Comparison of ENCODE assay signal across 1 cellular context in the genomic region with DNA sequence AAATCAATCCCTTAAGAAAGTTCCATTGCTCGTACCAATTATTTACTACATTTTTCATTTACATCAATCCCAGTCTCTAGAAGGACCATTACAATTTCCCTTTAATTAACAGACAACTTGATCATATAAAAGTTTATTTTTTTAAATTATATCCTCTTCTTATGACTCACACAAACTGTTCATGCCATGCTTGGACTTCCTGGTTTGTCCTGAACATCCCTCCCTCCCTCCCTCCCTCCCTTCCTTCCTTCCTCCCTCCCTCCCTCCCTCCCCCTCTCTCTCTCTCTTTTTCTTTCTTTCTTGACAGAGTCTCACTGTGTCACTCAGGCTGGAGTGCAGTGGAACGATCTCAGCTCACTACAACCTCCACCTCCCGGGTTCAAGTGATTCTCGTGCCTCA.
TF ChIP-seq lines count a peak whose summit lies in the region.

No MANE protein-coding gene starts in this region.

TF ChIP-seq in endothelial cell of umbilical vein, 7 proteins besides CTCF, POLR2A, EP300 and RAD21:
- TF ChIP-seq JUN (IDR thresholded peaks at IDR 0.05; ENCODE audit: borderline replicate concordance, insufficient read depth, insufficient read length, low read depth) (no peak), MYC (IDR thresholded peaks at IDR 0.05; ENCODE audit: low read depth, low read length) (no peak), EZH2 (IDR thresholded peaks at IDR 0.05; ENCODE audit: borderline replicate concordance, low read depth, low read length, severe bottlenecking) (no peak), FOS (IDR thresholded peaks at IDR 0.05; ENCODE audit: borderline replicate concordance, insufficient read depth, low read length) (peak; percentile 16), GATA2 (IDR thresholded peaks at IDR 0.05; ENCODE audit: insufficient read depth, insufficient read length, low read depth, low read length) (no peak), POLR2AphosphoS5 (IDR thresholded peaks at IDR 0.05; ENCODE audit: insufficient read depth, low read depth, low read length) (no peak)
- TF ChIP-seq, protein P1, sequence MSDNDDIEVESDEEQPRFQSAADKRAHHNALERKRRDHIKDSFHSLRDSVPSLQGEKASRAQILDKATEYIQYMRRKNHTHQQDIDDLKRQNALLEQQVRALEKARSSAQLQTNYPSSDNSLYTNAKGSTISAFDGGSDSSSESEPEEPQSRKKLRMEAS (IDR thresholded peaks at IDR 0.05; ENCODE audit: insufficient read depth, insufficient read length) = no peak
TF ChIP-seq in endothelial cell of umbilical vein: peak in this region for 1.
